Comparison of ENCODE assay signal across 1 cellular context in the genomic region with DNA sequence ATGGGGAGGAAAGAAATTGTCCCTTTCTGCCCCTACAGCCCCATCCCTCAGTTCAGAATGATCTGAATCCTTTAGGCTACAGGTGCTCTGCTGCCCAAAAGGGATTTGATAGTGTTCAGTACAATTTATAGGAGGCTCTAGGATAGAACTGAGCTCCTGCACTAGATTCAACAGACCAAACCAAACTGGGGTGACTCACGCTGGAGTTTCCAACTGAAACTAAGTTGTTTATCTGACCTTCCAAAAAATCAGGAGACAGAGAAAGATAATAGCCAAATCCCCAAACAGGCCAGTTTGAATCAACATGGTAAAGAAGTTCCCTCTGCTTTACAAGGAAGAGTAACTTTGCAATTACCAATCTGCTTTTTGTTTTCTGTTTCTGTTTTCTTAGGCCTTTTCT.
TF ChIP-seq lines count a peak whose summit lies in the region.

No MANE protein-coding gene starts in this region.

TF ChIP-seq in IMR-90, 13 proteins besides CTCF, POLR2A, EP300 and RAD21:
- TF ChIP-seq CHD1 (IDR thresholded peaks at IDR 0.05; ENCODE audit: low read depth, low read length) (no peak), MXI1 (IDR thresholded peaks at IDR 0.05; ENCODE audit: borderline replicate concordance, low read depth, low read length) (no peak), RCOR1 (IDR thresholded peaks at IDR 0.05; ENCODE audit: insufficient replicate concordance, low read length) (no peak), SMC3 (IDR thresholded peaks at IDR 0.05; ENCODE audit: low read depth, low read length) (no peak), MAFK (IDR thresholded peaks at IDR 0.05; ENCODE audit: low read depth, low read length) (no peak), RFX5 (IDR thresholded peaks at IDR 0.05; ENCODE audit: low read depth, low read length) (no peak), NFE2L2 (IDR thresholded peaks at IDR 0.05; ENCODE audit: low read depth, low read length) (no peak), MAZ (IDR thresholded peaks at IDR 0.05; ENCODE audit: borderline replicate concordance, low read depth, low read length) (no peak), CEBPB (IDR thresholded peaks at IDR 0.05; ENCODE audit: low read depth, low read length) (no peak), FOS (IDR thresholded peaks at IDR 0.05; ENCODE audit: low read depth, low read length) (no peak), BHLHE40 (IDR thresholded peaks at IDR 0.05; ENCODE audit: low read depth, low read length) (no peak)
- TF ChIP-seq, protein P1, sequence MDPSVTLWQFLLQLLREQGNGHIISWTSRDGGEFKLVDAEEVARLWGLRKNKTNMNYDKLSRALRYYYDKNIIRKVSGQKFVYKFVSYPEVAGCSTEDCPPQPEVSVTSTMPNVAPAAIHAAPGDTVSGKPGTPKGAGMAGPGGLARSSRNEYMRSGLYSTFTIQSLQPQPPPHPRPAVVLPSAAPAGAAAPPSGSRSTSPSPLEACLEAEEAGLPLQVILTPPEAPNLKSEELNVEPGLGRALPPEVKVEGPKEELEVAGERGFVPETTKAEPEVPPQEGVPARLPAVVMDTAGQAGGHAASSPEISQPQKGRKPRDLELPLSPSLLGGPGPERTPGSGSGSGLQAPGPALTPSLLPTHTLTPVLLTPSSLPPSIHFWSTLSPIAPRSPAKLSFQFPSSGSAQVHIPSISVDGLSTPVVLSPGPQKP (IDR thresholded peaks at IDR 0.05; ENCODE audit: borderline replicate concordance, low read depth, low read length), result no peak
- TF ChIP-seq, protein P2, sequence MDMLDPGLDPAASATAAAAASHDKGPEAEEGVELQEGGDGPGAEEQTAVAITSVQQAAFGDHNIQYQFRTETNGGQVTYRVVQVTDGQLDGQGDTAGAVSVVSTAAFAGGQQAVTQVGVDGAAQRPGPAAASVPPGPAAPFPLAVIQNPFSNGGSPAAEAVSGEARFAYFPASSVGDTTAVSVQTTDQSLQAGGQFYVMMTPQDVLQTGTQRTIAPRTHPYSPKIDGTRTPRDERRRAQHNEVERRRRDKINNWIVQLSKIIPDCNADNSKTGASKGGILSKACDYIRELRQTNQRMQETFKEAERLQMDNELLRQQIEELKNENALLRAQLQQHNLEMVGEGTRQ (IDR thresholded peaks at IDR 0.05; ENCODE audit: low read depth, low read length), result no peak
